Comparison of ENCODE assay signal across 8 cellular contexts in the genomic region with DNA sequence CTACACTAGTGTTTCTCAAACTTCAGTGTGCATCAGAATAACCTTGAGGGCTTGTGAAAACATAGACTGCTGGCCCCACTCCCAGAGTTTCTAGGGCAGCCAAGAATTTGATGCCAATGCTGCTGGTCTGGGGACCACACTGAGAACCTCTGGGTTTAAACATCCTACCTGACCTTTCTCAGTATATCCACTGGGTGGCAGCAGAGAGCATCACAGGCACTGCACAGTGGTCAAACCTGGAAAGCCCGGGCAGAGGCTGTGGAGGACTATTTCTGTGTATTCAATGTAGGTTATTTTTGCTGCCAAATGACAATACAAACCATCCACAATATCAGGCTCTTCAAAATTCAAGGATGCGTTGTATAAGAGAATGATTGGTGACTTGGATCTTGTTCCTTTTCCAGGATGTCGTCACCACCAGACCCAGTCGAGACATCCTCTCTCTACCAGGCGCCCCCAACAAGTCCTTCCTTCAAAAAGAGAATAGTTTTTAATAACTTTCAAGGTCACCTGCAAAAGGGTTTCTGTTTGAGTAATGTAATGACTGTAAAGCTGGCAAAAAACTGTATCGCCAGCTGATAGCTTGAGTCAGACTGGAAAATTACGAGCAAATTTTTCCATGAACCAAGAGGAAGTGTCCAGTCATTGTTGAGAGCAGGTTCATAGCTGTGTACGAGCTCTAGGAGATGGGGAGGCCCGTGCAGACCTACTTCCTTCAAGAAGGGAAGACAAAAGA. TPM values are rescaled to one million over a fixed set of nuclear protein-coding genes. Genes with fewer than 3 reads are reported as not detected.
DNase-seq lines count a peak whose midpoint lies in the region; ATAC-seq and TF ChIP-seq lines count a peak whose summit lies in the region.

No MANE protein-coding gene starts in this region.

- in situ Hi-C loops in GM23248 (cut with MboI): no loop called here

- no peak for TF ChIP-seq POLR2A in tibial nerve (IDR thresholded peaks at IDR 0.05)

- H3K4me2 ChIP-seq in GM23248 (ENCODE audit: unreplicated experiment): no peak overlapping the region
- peak overlapping the region; percentile 37 for H3K4me2 ChIP-seq in osteoblast (ENCODE audit: insufficient read depth, low read length)

- peaks cover 5% of the 10 kb centered on the region for H3K36me3 Mint-ChIP-seq in activated T-helper 17 cell treated with anti-CD3 and anti-CD28 coated beads, Interleukin-2, amount 50 U/mL, for 72 hours (ENCODE audit: low read depth)

- H3K4me3 Mint-ChIP-seq in activated T-helper 17 cell treated with anti-CD3 and anti-CD28 coated beads, Interleukin-2, amount 50 U/mL, for 72 hours: peak overlapping the region; percentile 39

- H3K4me1 ChIP-seq in GM23248 (ENCODE audit: insufficient read depth): no peaks in the 10 kb centered on the region
- H3K4me1 ChIP-seq in osteoblast (ENCODE audit: insufficient read depth, low read length): peaks cover 6% of the 10 kb centered on the region
- peaks cover 0 to 11% (median 0%) of the 10 kb centered on the region in 4 donors for H3K4me1 ChIP-seq in tibial nerve

- no peaks in the 10 kb centered on the region for H3K27me3 Mint-ChIP-seq in activated T-helper 17 cell treated with anti-CD3 and anti-CD28 coated beads, Interleukin-2, amount 50 U/mL, for 72 hours

- no peak overlapping the region for H3K9ac ChIP-seq in GM23248

- peak; percentile 87 for ATAC-seq in activated T-helper 17 cell treated with anti-CD3 and anti-CD28 coated beads, Interleukin-2, amount 50 U/mL, for 72 hours (replicated peaks)

- 33 to 41% methylated on average over 9 of the region's 9 CpGs for WGBS in GM23248 (ENCODE audit: low coverage in 1 of 2, low lambda C conversion rate in 2 of 2, missing lambda C conversion rate in 2 of 2), 2 experiments
- WGBS in tibial nerve, 2 donors: 51 to 55% methylated on average over 9 of the region's 9 CpGs

- H3K36me3 ChIP-seq in GM23248 (ENCODE audit: low read depth) (no peaks in the 10 kb centered on the region), osteoblast (ENCODE audit: insufficient read depth, low read length) (no peaks in the 10 kb centered on the region), tibial nerve (no peaks in the 10 kb centered on the region)

- no peaks in the 10 kb centered on the region for H3K9me3 ChIP-seq in GM23248 (ENCODE audit: low read depth)
- H3K9me3 ChIP-seq in osteoblast (ENCODE audit: low read depth, low read length): no peaks in the 10 kb centered on the region
- H3K9me3 ChIP-seq in tibial nerve: no peaks in the 10 kb centered on the region

- H3K27ac ChIP-seq in GM23248 (peak overlapping the region; percentile 37; the same call in 1 of the 2 replicates), RWPE1 (peak overlapping the region; percentile 35; the same call in 1 of the 2 replicates), osteoblast (ENCODE audit: low read depth, low read length) (peak overlapping the region; percentile 11), tibial nerve (no peak overlapping the region)

- H3K9me3 Mint-ChIP-seq in activated T-helper 17 cell treated with anti-CD3 and anti-CD28 coated beads, Interleukin-2, amount 50 U/mL, for 72 hours: no peaks in the 10 kb centered on the region

- no peaks in the 10 kb centered on the region; the same call in 1 of the 2 replicates for H3F3A ChIP-seq in GM23248 (ENCODE audit: insufficient read depth)

- H4K20me1 ChIP-seq in GM23248 (ENCODE audit: insufficient read depth) (no peaks in the 10 kb centered on the region), osteoblast (ENCODE audit: insufficient read depth, low read length) (no peaks in the 10 kb centered on the region)

- TF ChIP-seq CTCF in RWPE1 (conservative IDR thresholded peaks at IDR 0.05; ENCODE audit: low read depth) (peak; percentile 97), osteoblast (IDR thresholded peaks at IDR 0.05; ENCODE audit: extremely low read depth, low read depth, low read length) (peak; percentile 96), tibial nerve (IDR thresholded peaks at IDR 0.05) (peak; percentile 80 to 92 (median 86))

- H3K79me2 ChIP-seq in GM23248 (ENCODE audit: insufficient read depth): no peaks in the 10 kb centered on the region
- H3K79me2 ChIP-seq in osteoblast (ENCODE audit: insufficient read depth, low read length): no peaks in the 10 kb centered on the region

- no peaks in the 10 kb centered on the region for H3K9me2 ChIP-seq in GM23248 (ENCODE audit: insufficient read depth)

- POLR2A ChIA-PET in RWPE1 (lab: Yijun Ruan, JAX; ENCODE audit: low non-redundant PET): no interaction called here

- H3K27ac Mint-ChIP-seq in activated T-helper 17 cell treated with anti-CD3 and anti-CD28 coated beads, Interleukin-2, amount 50 U/mL, for 72 hours: peak overlapping the region; percentile 90

- peak in 1 of 2 donors; percentile 65 for TF ChIP-seq EP300 in tibial nerve (IDR thresholded peaks at IDR 0.05)

- H3K4me1 Mint-ChIP-seq in activated T-helper 17 cell treated with anti-CD3 and anti-CD28 coated beads, Interleukin-2, amount 50 U/mL, for 72 hours: peaks cover 20% of the 10 kb centered on the region

- DNase-seq in GDM1 (lab: John Stamatoyannopoulos, UW) (peak; percentile 17), GM23248 (peak; percentile 82), LHCN-M2 (ENCODE audit: low read depth) (peak; percentile 66), RWPE1 (ENCODE audit: low spot score) (peak; percentile 80), fibroblast of the conjunctiva (ENCODE audit: low read depth) (peak; percentile 58), osteoblast (ENCODE audit: insufficient read length, low spot score, missing footprints) (peak; percentile 82), tibial nerve (ENCODE audit: low spot score in 2 of 2) (peak in 1 of 2 donors; percentile 71)

- H3K4me3 ChIP-seq in GM23248 (no peak overlapping the region), osteoblast (ENCODE audit: insufficient read depth, low read length) (no peak overlapping the region), tibial nerve (peak overlapping the region in 1 of 4 donors; percentile 9)

- no peak overlapping the region for H2AFZ ChIP-seq in GM23248
- no peak overlapping the region for H2AFZ ChIP-seq in osteoblast (ENCODE audit: low read length)

- CTCF ChIA-PET in RWPE1 (lab: Yijun Ruan, JAX): interaction anchor here (0.6 to 2.9 kb wide), 11 partner anchors 9 to 146 kb away, joined by 3 to 61 read pairs (median 4); no protein-coding TSS in a partner anchor

- H3K27me3 ChIP-seq in GM23248 (replicated peaks; ENCODE audit: insufficient read depth) (0 out of 2 replicates have a peak, but pooled peaks cover 3% of the 10 kb centered on the region), osteoblast (ENCODE audit: insufficient read depth, low read length) (peaks cover 19% of the 10 kb centered on the region), tibial nerve (no peaks in the 10 kb centered on the region)

RNA-seq across cellular contexts. Expression of a gene that starts 30.6 kb away (rescaled TPM):
- not detected in 2 replicates for total RNA-seq in GM23248 (2014; rRNA removed; shearing (Covaris generic))
- 0.11 and 0.13 TPM in 2 replicates for polyA plus RNA-seq in GM23248 (2016; fragmentation: Nextera tagmentation; extraction: Ambion mirVana)
- total RNA-seq in LHCN-M2 (2014; rRNA removed) (0.06 TPM in 1 of 2 replicates, not detected in the other), osteoblast (under 0.01 TPM in 1 of 2 replicates, not detected in the other), tibial nerve (1 to 10 TPM in 3 of 4 donors, under 1 TPM in 1; 0.98 to 9.3 (median 2.7) TPM)
- polyA plus RNA-seq in LHCN-M2 (2012): 0.39 TPM
- total RNA-seq in activated T-helper 17 cell treated with anti-CD3 and anti-CD28 coated beads, Interleukin-2, amount 50 U/mL, for 72 hours: not detected

Comparison
In these comparisons a context has a peak if more than half of its experiments do, and no peak if none do; other contexts are left out.
1. H3K27ac ChIP-seq: peak in GM23248 (single experiment), RWPE1 (single experiment) and osteoblast (single experiment); none in tibial nerve (0 of 4).
2. Peak in every context shown above with its lines, with median percentiles within 50 percentile points of each other: CTCF ChIP-seq.